ENCODE assay signal across 8 cellular contexts in the genomic region with DNA sequence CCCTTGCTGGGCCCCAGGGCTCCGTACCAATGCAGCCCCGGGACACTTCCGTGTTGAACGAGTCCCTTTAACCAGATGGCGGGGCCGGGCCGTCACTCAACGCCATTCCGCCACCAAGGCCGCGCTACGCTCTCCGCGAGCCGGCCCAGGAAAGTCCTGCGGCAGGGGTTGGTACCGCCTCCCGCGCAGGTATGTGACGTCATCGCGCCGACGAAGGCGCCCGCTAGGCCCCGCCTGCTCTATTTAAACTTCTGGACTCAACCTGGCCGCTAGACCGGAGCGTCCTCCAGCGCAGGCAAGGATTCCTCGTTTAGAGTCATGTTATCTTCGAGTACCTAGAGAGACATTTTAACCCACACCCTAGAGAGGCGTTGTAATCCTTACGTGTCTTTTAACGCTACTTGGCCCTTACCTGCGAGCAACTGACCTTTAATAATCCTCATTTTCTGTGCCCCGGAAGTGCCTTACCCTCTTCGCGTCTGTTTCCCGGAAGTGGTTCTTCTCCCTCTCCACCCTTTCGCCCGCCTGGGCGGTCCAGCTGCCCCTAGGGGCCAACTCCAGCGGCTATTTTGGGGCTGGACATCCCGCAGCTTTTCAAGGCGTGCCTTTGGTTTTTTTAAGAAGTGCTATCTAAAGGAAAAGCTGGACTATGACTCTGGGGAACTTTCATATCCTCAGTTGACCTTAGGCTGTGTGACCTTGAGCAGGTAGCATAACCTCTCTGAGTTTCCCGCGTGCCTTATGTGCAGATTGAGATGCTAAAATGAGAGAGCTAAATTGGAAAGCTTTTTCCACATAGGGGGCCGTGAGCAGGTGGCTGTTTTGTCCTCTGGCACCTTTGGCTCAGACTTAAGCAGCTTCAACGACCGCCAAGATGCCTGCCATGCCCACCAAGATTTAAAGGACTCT. TPM values are rescaled to one million over a fixed set of nuclear protein-coding genes. Genes with fewer than 3 reads are reported as not detected.
DNase-seq lines count a peak whose midpoint lies in the region; ATAC-seq and TF ChIP-seq lines count a peak whose summit lies in the region.

A gene with protein sequence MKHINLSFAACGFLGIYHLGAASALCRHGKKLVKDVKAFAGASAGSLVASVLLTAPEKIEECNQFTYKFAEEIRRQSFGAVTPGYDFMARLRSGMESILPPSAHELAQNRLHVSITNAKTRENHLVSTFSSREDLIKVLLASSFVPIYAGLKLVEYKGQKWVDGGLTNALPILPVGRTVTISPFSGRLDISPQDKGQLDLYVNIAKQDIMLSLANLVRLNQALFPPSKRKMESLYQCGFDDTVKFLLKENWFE (minus strand): TSS at position 155 of the 909 bp plus-strand sequence. CDS start 1,294 bp downstream, outside the sequence.

- peak; percentile 42 for TF ChIP-seq POLR2A in GM10847 (IDR thresholded peaks at IDR 0.05; ENCODE audit: extremely low read depth, insufficient read length)

- no peaks in the 10 kb centered on the region for H3K9me3 Mint-ChIP-seq in activated CD4-positive, alpha-beta T cell treated with anti-CD3 and anti-CD28 coated beads, Interleukin-2, amount 10 ng/mL, durations not matched to agents 24 days and 14 days

- TF ChIP-seq CTCF in colonic mucosa (IDR thresholded peaks at IDR 0.05): no peak

- no peaks in the 10 kb centered on the region for H3K27me3 ChIP-seq in colonic mucosa

- intact Hi-C loops in activated CD4-positive, alpha-beta T cell treated with anti-CD3 and anti-CD28 coated beads, Interleukin-2, amount 10 ng/mL, durations not matched to agents 24 days and 14 days (cut with micrococcal nuclease): loop anchor here (5.0 to 10.0 kb wide), 2 partner anchors 780 to 1903 kb away; a partner anchor contains a TSS
- intact Hi-C loops in colonic mucosa (cut with DNase I): loop anchor here (10.0 kb wide), 1 partner anchor 1903 kb away; no protein-coding TSS in a partner anchor

- H3K9ac ChIP-seq in colonic mucosa (ENCODE audit: low read depth in 2 of 2, low read length in 2 of 2): peak within 1 kb of the TSS; percentile 80 to 84

- no peaks in the 10 kb centered on the region for H3K9me3 ChIP-seq in colonic mucosa

- H3K4me3 Mint-ChIP-seq in activated CD4-positive, alpha-beta T cell treated with anti-CD3 and anti-CD28 coated beads, Interleukin-2, amount 10 ng/mL, durations not matched to agents 24 days and 14 days: peak within 1 kb of the TSS; percentile 89

- H3K36me3 Mint-ChIP-seq in activated CD4-positive, alpha-beta T cell treated with anti-CD3 and anti-CD28 coated beads, Interleukin-2, amount 10 ng/mL, durations not matched to agents 24 days and 14 days (ENCODE audit: low read depth): peaks cover 4% of the 10 kb centered on the region

- no peaks in the 10 kb centered on the region for H3K36me3 ChIP-seq in colonic mucosa

- H3K4me1 Mint-ChIP-seq in activated CD4-positive, alpha-beta T cell treated with anti-CD3 and anti-CD28 coated beads, Interleukin-2, amount 10 ng/mL, durations not matched to agents 24 days and 14 days: peaks cover 5% of the 10 kb centered on the region

- H3K27ac ChIP-seq in colonic mucosa: peak within 1 kb of the TSS; percentile 63

- no peaks in the 10 kb centered on the region for H3K4me1 ChIP-seq in colonic mucosa

- H3K27me3 Mint-ChIP-seq in activated CD4-positive, alpha-beta T cell treated with anti-CD3 and anti-CD28 coated beads, Interleukin-2, amount 10 ng/mL, durations not matched to agents 24 days and 14 days: no peaks in the 10 kb centered on the region

- DNase-seq in NCI-H2081 (lab: John Stamatoyannopoulos, UW) (peak; percentile 84 to 90), colonic mucosa (peak; percentile 92), left kidney (ENCODE audit: low read depth, low spot score) (peak; percentile 91), NCI-H345 (lab: John Stamatoyannopoulos, UW) (no peak)
- DNase-seq in activated CD4-positive, alpha-beta T cell treated with anti-CD3 and anti-CD28 coated beads, Interleukin-2, amount 10 ng/mL, durations not matched to agents 24 days and 14 days: peak; percentile 93
- DNase-seq in stimulated activated CD4-positive, alpha-beta T cell treated with anti-CD3 and anti-CD28 coated beads, Interleukin-1b, Interleukin-23, amount 100 ng/mL, for 48 hours: peak; percentile 83

- H3K4me3 ChIP-seq in colonic mucosa: peak within 1 kb of the TSS; percentile 56

- peak within 1 kb of the TSS; percentile 91 for H3K27ac Mint-ChIP-seq in activated CD4-positive, alpha-beta T cell treated with anti-CD3 and anti-CD28 coated beads, Interleukin-2, amount 10 ng/mL, durations not matched to agents 24 days and 14 days

- ATAC-seq in HG02588 (IDR thresholded peaks at IDR 0.05; ENCODE audit: unreplicated experiment): peak; percentile 92

RNA-seq across cellular contexts. Expression of the gene that starts here (rescaled TPM):
- 6.5 and 7.6 TPM in 2 replicates for total RNA-seq in activated CD4-positive, alpha-beta T cell treated with anti-CD3 and anti-CD28 coated beads, Interleukin-2, amount 10 ng/mL, durations not matched to agents 24 days and 14 days
- total RNA-seq in colonic mucosa: 10 to 100 TPM; 28.9 to 29.5 TPM
